1 cellular context compared by ENCODE assay signal in the genomic region with DNA sequence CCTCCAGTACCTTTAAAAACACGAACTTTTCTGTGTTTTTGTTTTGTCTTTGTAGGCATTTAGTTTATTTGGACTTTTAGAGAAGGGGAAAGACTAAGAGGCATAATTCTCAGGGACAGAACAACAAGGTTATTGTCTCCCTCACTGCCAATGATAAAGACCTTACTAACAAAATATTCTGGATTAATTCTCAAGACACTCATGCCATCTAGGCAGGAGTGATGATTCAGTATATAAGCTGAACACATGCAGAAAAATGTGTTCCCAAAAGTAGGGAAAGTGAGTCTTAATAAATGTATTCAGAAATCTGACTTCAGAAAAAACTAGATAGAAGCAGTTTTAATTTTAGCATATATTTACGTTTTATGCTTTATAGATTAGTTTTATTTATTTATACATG.
TF ChIP-seq lines count a peak whose summit lies in the region.

No MANE protein-coding gene starts in this region.

TF ChIP-seq in IMR-90, 13 proteins besides CTCF, POLR2A, EP300 and RAD21 (continued from another document):
- TF ChIP-seq, protein P1, sequence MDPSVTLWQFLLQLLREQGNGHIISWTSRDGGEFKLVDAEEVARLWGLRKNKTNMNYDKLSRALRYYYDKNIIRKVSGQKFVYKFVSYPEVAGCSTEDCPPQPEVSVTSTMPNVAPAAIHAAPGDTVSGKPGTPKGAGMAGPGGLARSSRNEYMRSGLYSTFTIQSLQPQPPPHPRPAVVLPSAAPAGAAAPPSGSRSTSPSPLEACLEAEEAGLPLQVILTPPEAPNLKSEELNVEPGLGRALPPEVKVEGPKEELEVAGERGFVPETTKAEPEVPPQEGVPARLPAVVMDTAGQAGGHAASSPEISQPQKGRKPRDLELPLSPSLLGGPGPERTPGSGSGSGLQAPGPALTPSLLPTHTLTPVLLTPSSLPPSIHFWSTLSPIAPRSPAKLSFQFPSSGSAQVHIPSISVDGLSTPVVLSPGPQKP (IDR thresholded peaks at IDR 0.05; ENCODE audit: borderline replicate concordance, low read depth, low read length): no peak
- no peak for TF ChIP-seq MXI1 (IDR thresholded peaks at IDR 0.05; ENCODE audit: borderline replicate concordance, low read depth, low read length)
